22 cellular contexts compared by ENCODE assay signal in genomic region chr5:143237664-143238063, GRCh38.
A peak's percentile ranks its signal among the peaks of the same experiment; 100 is the strongest.
DNase-seq lines count a peak whose midpoint lies in the region; ATAC-seq, FAIRE-seq and TF ChIP-seq lines count a peak whose summit lies in the region.
"Had no signal": no experiment of that assay in that cellular context is flagged by ENCODE, and none has a peak within 500 bp of the region (broad histone marks: within the 10 kb centered on the region; RNA-seq: fewer than 3 reads in every experiment).

No MANE protein-coding gene starts in this region.

- no peak overlapping the region for H3K4me3 ChIP-seq in HEK293 (ENCODE audit: low read depth, low read length)
- no peak overlapping the region for H3K4me3 ChIP-seq in astrocyte (ENCODE audit: insufficient read depth, low read depth, low read length)
- no peak overlapping the region for H3K4me3 ChIP-seq in sigmoid colon
- H3K4me3 ChIP-seq: BLaER1, HAP-1 had no signal

- no peaks in the 10 kb centered on the region for H3K27me3 Mint-ChIP-seq in activated CD8-positive, alpha-beta memory T cell treated with anti-CD3 and anti-CD28 coated beads, Interleukin-2, amount 10 ng/mL, durations not matched to agents 7 days and 5 days
- no peaks in the 10 kb centered on the region for H3K27me3 Mint-ChIP-seq in astrocyte (ENCODE audit: low read depth, unreplicated experiment)
- no peaks in the 10 kb centered on the region for H3K27me3 Mint-ChIP-seq in activated CD8-positive, alpha-beta T cell treated with anti-CD3 and anti-CD28 coated beads for 36 hours
- H3K27me3 Mint-ChIP-seq: B cell; CD4-positive, CD25-positive, alpha-beta regulatory T cell had no signal

- no peaks in the 10 kb centered on the region for H3K4me1 Mint-ChIP-seq in activated CD8-positive, alpha-beta memory T cell treated with anti-CD3 and anti-CD28 coated beads, Interleukin-2, amount 10 ng/mL, durations not matched to agents 7 days and 5 days
- peaks cover 8% of the 10 kb centered on the region for H3K4me1 Mint-ChIP-seq in astrocyte (ENCODE audit: low read depth, unreplicated experiment)
- no peaks in the 10 kb centered on the region for H3K4me1 Mint-ChIP-seq in activated CD8-positive, alpha-beta T cell treated with anti-CD3 and anti-CD28 coated beads for 36 hours (ENCODE audit: low read depth)
- H3K4me1 Mint-ChIP-seq: B cell had no signal

- no peak overlapping the region for H3K9ac ChIP-seq in astrocyte (ENCODE audit: low read length)
- H3K9ac ChIP-seq: BLaER1 had no signal

- no peaks in the 10 kb centered on the region for H4K20me1 ChIP-seq in astrocyte (ENCODE audit: insufficient read depth, low read length)
- H4K20me1 ChIP-seq: BLaER1 had no signal

- TF ChIP-seq POLR2A in sigmoid colon (IDR thresholded peaks at IDR 0.05), result no peak

- H2AFZ ChIP-seq in astrocyte (ENCODE audit: low read depth, low read length), result no peak overlapping the region

- H3K9me3 Mint-ChIP-seq in activated CD8-positive, alpha-beta memory T cell treated with anti-CD3 and anti-CD28 coated beads, Interleukin-2, amount 10 ng/mL, durations not matched to agents 7 days and 5 days (ENCODE audit: low read depth), result no peaks in the 10 kb centered on the region
- peaks cover 5% of the 10 kb centered on the region for H3K9me3 Mint-ChIP-seq in astrocyte (ENCODE audit: unreplicated experiment)
- H3K9me3 Mint-ChIP-seq in activated CD8-positive, alpha-beta T cell treated with anti-CD3 and anti-CD28 coated beads for 36 hours, result no peaks in the 10 kb centered on the region
- H3K9me3 Mint-ChIP-seq: CD4-positive, CD25-positive, alpha-beta regulatory T cell; CD8-positive, alpha-beta T cell had no signal

- H3K27ac ChIP-seq in HEK293 (ENCODE audit: extremely low read depth, low read depth, low read length), result no peak overlapping the region
- H3K27ac ChIP-seq in astrocyte (ENCODE audit: low read depth, low read length), result no peak overlapping the region
- no peak overlapping the region for H3K27ac ChIP-seq in sigmoid colon
- H3K27ac ChIP-seq: 22Rv1, BLaER1, C4-2B had no signal

- H3K4me3 Mint-ChIP-seq in activated CD8-positive, alpha-beta memory T cell treated with anti-CD3 and anti-CD28 coated beads, Interleukin-2, amount 10 ng/mL, durations not matched to agents 7 days and 5 days, result no peak overlapping the region
- H3K4me3 Mint-ChIP-seq in astrocyte (ENCODE audit: unreplicated experiment), result no peak overlapping the region
- H3K4me3 Mint-ChIP-seq in activated CD8-positive, alpha-beta T cell treated with anti-CD3 and anti-CD28 coated beads for 36 hours, result no peak overlapping the region
- H3K4me3 Mint-ChIP-seq: B cell; CD4-positive, CD25-positive, alpha-beta regulatory T cell; CD8-positive, alpha-beta T cell had no signal

- no peak overlapping the region for H3K27ac Mint-ChIP-seq in activated CD8-positive, alpha-beta memory T cell treated with anti-CD3 and anti-CD28 coated beads, Interleukin-2, amount 10 ng/mL, durations not matched to agents 7 days and 5 days
- H3K27ac Mint-ChIP-seq in astrocyte (ENCODE audit: unreplicated experiment), result peak overlapping the region; percentile 1
- H3K27ac Mint-ChIP-seq in activated CD8-positive, alpha-beta T cell treated with anti-CD3 and anti-CD28 coated beads for 36 hours, result no peak overlapping the region
- H3K27ac Mint-ChIP-seq: B cell; CD4-positive, CD25-positive, alpha-beta regulatory T cell; CD8-positive, alpha-beta T cell had no signal

- H3K9me3 ChIP-seq in HEK293 (ENCODE audit: control insufficient read depth, insufficient read depth, low read depth, low read length) (no peaks in the 10 kb centered on the region), astrocyte (ENCODE audit: insufficient read depth, low read depth, low read length) (no peaks in the 10 kb centered on the region), sigmoid colon (no peaks in the 10 kb centered on the region)
- H3K9me3 ChIP-seq: Caco-2, HAP-1 had no signal

- intact Hi-C loops in sigmoid colon (cut with DNase I), result no loop called here
- intact Hi-C loops in activated CD8-positive, alpha-beta T cell treated with anti-CD3 and anti-CD28 coated beads for 36 hours (cut with micrococcal nuclease), result no loop called here

- TF ChIP-seq CTCF in HEK293 (tag by site-specific recombination; IDR thresholded peaks at IDR 0.05), result no peak
- no peak for TF ChIP-seq CTCF in astrocyte (IDR thresholded peaks at IDR 0.05; ENCODE audit: insufficient read depth, low read depth, low read length)
- no peak for TF ChIP-seq CTCF in sigmoid colon (IDR thresholded peaks at IDR 0.05)
- TF ChIP-seq CTCF in activated CD8-positive, alpha-beta T cell treated with anti-CD3 and anti-CD28 coated beads for 36 hours (IDR thresholded peaks at IDR 0.05), result no peak

- ATAC-seq in activated CD8-positive, alpha-beta memory T cell treated with anti-CD3 and anti-CD28 coated beads, Interleukin-2, amount 10 ng/mL, durations not matched to agents 7 days and 5 days, result no peak
- ATAC-seq in activated CD8-positive, alpha-beta T cell treated with anti-CD3 and anti-CD28 coated beads for 36 hours, result no peak
- ATAC-seq: CD8-positive, alpha-beta T cell had no signal

- TF ChIP-seq EP300 in sigmoid colon (IDR thresholded peaks at IDR 0.05), result no peak

- no peak for FAIRE-seq in astrocyte (lab: Jason Lieb, UNC)
- FAIRE-seq: A204.1, G401.6, GM12892, H54 had no signal

- WGBS in sigmoid colon, 2 donors, result 89 to 95% methylated on average over 10 of the region's 10 CpGs

- H3K4me1 ChIP-seq in HEK293 (ENCODE audit: control insufficient read depth, insufficient read depth, low read length), result no peaks in the 10 kb centered on the region
- H3K4me1 ChIP-seq in astrocyte (ENCODE audit: insufficient read depth, low read length), result peaks cover 15% of the 10 kb centered on the region
- no peaks in the 10 kb centered on the region for H3K4me1 ChIP-seq in sigmoid colon
- H3K4me1 ChIP-seq: BLaER1, Caco-2, HAP-1 had no signal

- DNase-seq in activated CD8-positive, alpha-beta memory T cell treated with anti-CD3 and anti-CD28 coated beads, Interleukin-2, amount 10 ng/mL, durations not matched to agents 7 days and 5 days, result peak; percentile 28
- DNase-seq in activated CD8-positive, alpha-beta memory T cell treated with anti-CD3 and anti-CD28 coated beads for 24 hours, result no peak
- DNase-seq in astrocyte (ENCODE audit: low read depth) (no peak), sigmoid colon (peak; percentile 25), NOMO-1 treated with DMSO at 0.1 percent for 48 hours (lab: John Stamatoyannopoulos, UW; ENCODE audit: unreplicated experiment) (no peak)
- DNase-seq in activated CD8-positive, alpha-beta T cell treated with anti-CD3 and anti-CD28 coated beads for 36 hours, result no peak
- DNase-seq: Caco-2; CD4-positive, CD25-positive, alpha-beta regulatory T cell; CD8-positive, alpha-beta T cell; DMS153; DND-41; GOT3 had no signal

- no peak overlapping the region for H3K4me2 ChIP-seq in astrocyte (ENCODE audit: low read length)
- H3K4me2 ChIP-seq: BLaER1 had no signal

- H3K79me2 ChIP-seq in astrocyte (ENCODE audit: insufficient read depth, low read length), result no peaks in the 10 kb centered on the region

- no peaks in the 10 kb centered on the region for H3K36me3 ChIP-seq in HEK293 (ENCODE audit: control insufficient read depth in 2 of 2, insufficient read depth in 1 of 2, low read length in 2 of 2)
- no peaks in the 10 kb centered on the region for H3K36me3 ChIP-seq in astrocyte (ENCODE audit: insufficient read depth, low read length)
- no peaks in the 10 kb centered on the region for H3K36me3 ChIP-seq in sigmoid colon
- H3K36me3 ChIP-seq: BLaER1, HAP-1 had no signal

- CTCF ChIA-PET in activated CD8-positive, alpha-beta memory T cell treated with anti-CD3 and anti-CD28 coated beads, Interleukin-2, amount 10 ng/mL, durations not matched to agents 7 days and 5 days (lab: Charles Lee), result no interaction called here
- CTCF ChIA-PET in HEK293 (lab: Yijun Ruan, JAX), result interaction anchor here (0.7 kb wide), 1 partner anchor 740 kb away, joined by 6 read pairs; no protein-coding TSS in a partner anchor
- CTCF ChIA-PET in activated CD8-positive, alpha-beta T cell treated with anti-CD3 and anti-CD28 coated beads for 36 hours (lab: Charles Lee), result no interaction called here

- H3K27me3 ChIP-seq in astrocyte (ENCODE audit: insufficient read depth, low read length) (no peaks in the 10 kb centered on the region), sigmoid colon (no peaks in the 10 kb centered on the region)
- H3K27me3 ChIP-seq: BLaER1 had no signal

- POLR2A ChIA-PET in HEK293 (lab: Yijun Ruan, JAX), result no interaction called here
- POLR2A ChIA-PET in activated CD8-positive, alpha-beta T cell treated with anti-CD3 and anti-CD28 coated beads for 36 hours (lab: Charles Lee), result no interaction called here

- no peaks in the 10 kb centered on the region for H3K36me3 Mint-ChIP-seq in activated CD8-positive, alpha-beta memory T cell treated with anti-CD3 and anti-CD28 coated beads, Interleukin-2, amount 10 ng/mL, durations not matched to agents 7 days and 5 days
- no peaks in the 10 kb centered on the region for H3K36me3 Mint-ChIP-seq in astrocyte (ENCODE audit: low read depth, unreplicated experiment)
- no peaks in the 10 kb centered on the region for H3K36me3 Mint-ChIP-seq in activated CD8-positive, alpha-beta T cell treated with anti-CD3 and anti-CD28 coated beads for 36 hours (ENCODE audit: low read depth)
- H3K36me3 Mint-ChIP-seq: CD8-positive, alpha-beta T cell had no signal

TF ChIP-seq in HEK293, 187 proteins besides CTCF, POLR2A, EP300 and RAD21:
- peak; percentile 54; the same call in 1 of the 2 replicates for TF ChIP-seq EGR2 (tag by site-specific recombination; IDR thresholded peaks at IDR 0.05; ENCODE audit: low read depth)
- 0 out of 2 replicates have a peak, but pooled peaks have one; percentile 15 for TF ChIP-seq ZFHX2 (tag by site-specific recombination; conservative IDR thresholded peaks at IDR 0.05)
- no peak for TF ChIP-seq ZNF280C (tag by site-specific recombination; IDR thresholded peaks at IDR 0.05)

Comparison
In these comparisons a context has a peak if more than half of its experiments do, and no peak if none do; other contexts are left out.
1. DNase-seq: peak in activated CD8-positive, alpha-beta memory T cell treated with anti-CD3 and anti-CD28 coated beads, Interleukin-2, amount 10 ng/mL, durations not matched to agents 7 days and 5 days (single experiment) and sigmoid colon (single experiment); none in activated CD8-positive, alpha-beta memory T cell treated with anti-CD3 and anti-CD28 coated beads for 24 hours (single experiment), astrocyte (single experiment), activated CD8-positive, alpha-beta T cell treated with anti-CD3 and anti-CD28 coated beads for 36 hours (single experiment) and NOMO-1 treated with DMSO at 0.1 percent for 48 hours (single experiment).